Comparison of ENCODE assay signal across 15 cellular contexts in the genomic region with DNA sequence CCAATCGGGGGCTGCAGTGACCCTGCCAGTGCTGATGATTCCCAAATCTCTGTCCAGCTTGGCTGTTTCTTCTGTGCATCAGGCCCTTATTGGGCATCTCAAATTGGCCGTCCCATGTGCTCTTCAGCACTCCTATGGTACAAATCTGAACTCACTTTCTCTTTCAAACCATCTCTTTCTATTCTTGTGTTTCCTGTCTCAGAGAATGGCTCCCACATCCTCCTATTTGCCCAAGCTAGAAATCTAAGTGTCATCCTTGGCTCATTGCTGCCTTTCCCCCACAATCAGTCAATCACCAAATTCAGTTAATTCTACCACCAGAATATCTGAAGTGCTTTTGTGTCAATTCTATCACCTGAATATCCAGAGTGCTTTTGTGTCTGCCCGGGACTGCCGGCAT.
DNase-seq lines count a peak whose midpoint lies in the region; ATAC-seq lines count a peak whose summit lies in the region.
"Had no signal": no experiment of that assay in that cellular context is flagged by ENCODE, and none has a peak within 500 bp of the region (broad histone marks: within the 10 kb centered on the region; RNA-seq: fewer than 3 reads in every experiment).

No MANE protein-coding gene starts in this region.

- peak overlapping the region; percentile 41 for H3K4me3 Mint-ChIP-seq in activated naive CD8-positive, alpha-beta T cell
- H3K4me3 Mint-ChIP-seq in activated naive CD8-positive, alpha-beta T cell treated with anti-CD3 and anti-CD28 coated beads, Interleukin-2, amount 50 U/mL, for 24 hours = no peak overlapping the region
- no peak overlapping the region for H3K4me3 Mint-ChIP-seq in T-helper 17 cell
- H3K4me3 Mint-ChIP-seq: memory B cell had no signal

- H3K27me3 Mint-ChIP-seq in activated naive CD8-positive, alpha-beta T cell = no peaks in the 10 kb centered on the region
- no peaks in the 10 kb centered on the region for H3K27me3 Mint-ChIP-seq in activated naive CD8-positive, alpha-beta T cell treated with anti-CD3 and anti-CD28 coated beads, Interleukin-2, amount 50 U/mL, for 24 hours
- peaks cover 2% of the 10 kb centered on the region for H3K27me3 Mint-ChIP-seq in T-helper 17 cell
- H3K27me3 Mint-ChIP-seq: memory B cell had no signal

- no peak overlapping the region for H3K27ac Mint-ChIP-seq in activated naive CD8-positive, alpha-beta T cell
- H3K27ac Mint-ChIP-seq in activated naive CD8-positive, alpha-beta T cell treated with anti-CD3 and anti-CD28 coated beads, Interleukin-2, amount 50 U/mL, for 24 hours = no peak overlapping the region
- peak overlapping the region; percentile 99 for H3K27ac Mint-ChIP-seq in T-helper 17 cell
- H3K27ac Mint-ChIP-seq: memory B cell had no signal

- no peaks in the 10 kb centered on the region for H3K27me3 ChIP-seq in MG63
- H3K27me3 ChIP-seq: ovary had no signal

- H3K9me3 ChIP-seq in T-helper 17 cell (ENCODE audit: control insufficient read depth, low read length, poor library complexity, severe bottlenecking) (no peaks in the 10 kb centered on the region), MG63 (no peaks in the 10 kb centered on the region)
- H3K9me3 ChIP-seq: ovary had no signal

- H3K4me1 Mint-ChIP-seq in activated naive CD8-positive, alpha-beta T cell (ENCODE audit: low read depth) = peaks cover 48% of the 10 kb centered on the region
- peaks cover 43% of the 10 kb centered on the region for H3K4me1 Mint-ChIP-seq in activated naive CD8-positive, alpha-beta T cell treated with anti-CD3 and anti-CD28 coated beads, Interleukin-2, amount 50 U/mL, for 24 hours
- H3K4me1 Mint-ChIP-seq in T-helper 17 cell = peaks cover 29% of the 10 kb centered on the region

- ATAC-seq in activated naive CD8-positive, alpha-beta T cell treated with anti-CD3 and anti-CD28 coated beads, Interleukin-2, amount 50 U/mL, for 24 hours = no peak
- ATAC-seq in GM21576 (IDR thresholded peaks at IDR 0.05; ENCODE audit: unreplicated experiment) (peak; percentile 39), T-helper 17 cell (no peak), GM19452 (IDR thresholded peaks at IDR 0.05; ENCODE audit: unreplicated experiment) (no peak)

- no peaks in the 10 kb centered on the region for H3K36me3 ChIP-seq in MG63
- H3K36me3 ChIP-seq: ovary had no signal

- no peaks in the 10 kb centered on the region for H3K9me3 Mint-ChIP-seq in activated naive CD8-positive, alpha-beta T cell (ENCODE audit: low read depth)
- H3K9me3 Mint-ChIP-seq in activated naive CD8-positive, alpha-beta T cell treated with anti-CD3 and anti-CD28 coated beads, Interleukin-2, amount 50 U/mL, for 24 hours = no peaks in the 10 kb centered on the region
- H3K9me3 Mint-ChIP-seq: memory B cell had no signal

- DNase-seq in activated naive CD8-positive, alpha-beta T cell treated with anti-CD3 and anti-CD28 coated beads, Interleukin-2, amount 50 U/mL, for 24 hours = no peak
- DNase-seq in T-helper 17 cell (no peak), putamen (ENCODE audit: low spot score) (no peak), MG63 (no peak), EL (no peak)
- DNase-seq: ACHN; NCI-H1105 treated with DMSO at 0.1 percent for 48 hours; NCI-H510A; ovary; RPMI8226; stimulated activated CD4-positive, alpha-beta T cell treated with anti-CD3 and anti-CD28 coated beads, Interleukin-12 subunit alpha, Interleukin-12 subunit beta, amount 100 ng/mL, for 4 hours had no signal

- no peak overlapping the region for H3K4me3 ChIP-seq in MG63
- H3K4me3 ChIP-seq: ovary had no signal

- no peaks in the 10 kb centered on the region for H3K36me3 Mint-ChIP-seq in activated naive CD8-positive, alpha-beta T cell
- H3K36me3 Mint-ChIP-seq in activated naive CD8-positive, alpha-beta T cell treated with anti-CD3 and anti-CD28 coated beads, Interleukin-2, amount 50 U/mL, for 24 hours (ENCODE audit: low read depth) = no peaks in the 10 kb centered on the region
- H3K36me3 Mint-ChIP-seq in T-helper 17 cell (ENCODE audit: low read depth) = no peaks in the 10 kb centered on the region
- H3K36me3 Mint-ChIP-seq: memory B cell had no signal
